ENCODE assay signal across 22 cellular contexts in the genomic region with DNA sequence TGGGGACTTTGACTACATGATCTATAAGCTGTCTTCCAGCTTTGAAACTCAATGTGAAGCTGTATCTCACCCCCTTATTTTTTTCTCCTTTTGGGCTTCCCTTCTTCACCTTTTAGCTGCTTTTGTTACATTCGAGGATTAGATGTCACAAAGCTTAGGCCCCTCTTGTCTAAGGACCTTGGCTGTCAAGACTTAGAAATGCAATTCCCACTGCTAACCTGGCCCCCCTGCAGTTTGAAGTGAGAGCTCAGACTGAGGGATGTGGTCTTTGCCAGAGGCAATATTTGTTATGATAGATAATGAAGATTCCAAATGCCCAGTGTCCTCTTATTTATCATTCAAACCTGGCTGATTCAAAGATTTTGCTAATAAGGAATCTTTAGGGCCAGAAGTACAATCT.
DNase-seq lines count a peak whose midpoint lies in the region; ATAC-seq and TF ChIP-seq lines count a peak whose summit lies in the region.
"Had no signal": no experiment of that assay in that cellular context is flagged by ENCODE, and none has a peak within 500 bp of the region (broad histone marks: within the 10 kb centered on the region; RNA-seq: fewer than 3 reads in every experiment).

No MANE protein-coding gene starts in this region.

- H3K4me3 ChIP-seq in GM23338 (no peak overlapping the region), endodermal cell (ENCODE audit: low read length) (no peak overlapping the region), sigmoid colon (no peak overlapping the region)
- H3K4me3 ChIP-seq: A549; BLaER1 treated with 17β-estradiol and CSF1 and Interleukin-3, amounts not matched to agents 10 nM and 100 nM; GM23248 had no signal

- TF ChIP-seq EP300 in sigmoid colon (IDR thresholded peaks at IDR 0.05) = no peak

- H3K9me3 Mint-ChIP-seq in GM23338 (no peaks in the 10 kb centered on the region), endodermal cell (peaks cover 18% of the 10 kb centered on the region), mesothelial cell of epicardium (no peaks in the 10 kb centered on the region)
- H3K9me3 Mint-ChIP-seq: CD4-positive, alpha-beta T cell had no signal

- no peak for TF ChIP-seq POLR2A in sigmoid colon (IDR thresholded peaks at IDR 0.05)

- H3K4me2 ChIP-seq in GM23338 = peak overlapping the region; percentile 64
- H3K4me2 ChIP-seq: A549; BLaER1 treated with 17β-estradiol and CSF1 and Interleukin-3, amounts not matched to agents 10 nM and 100 nM had no signal

- TF ChIP-seq CTCF in GM23338 (conservative IDR thresholded peaks at IDR 0.05; ENCODE audit: low read depth in 2 of 2) (no peak), endodermal cell (conservative IDR thresholded peaks at IDR 0.05) (no peak), mesothelial cell of epicardium (IDR thresholded peaks at IDR 0.05; ENCODE audit: unreplicated experiment) (no peak), sigmoid colon (IDR thresholded peaks at IDR 0.05) (no peak)

- DNase-seq in GM23338 (ENCODE audit: low spot score) (peak; percentile 38), endodermal cell (peak; percentile 70), mesothelial cell of epicardium (ENCODE audit: low spot score in 2 of 2, unreplicated experiment in 2 of 2) (no peak), sigmoid colon (no peak), medulla oblongata (ENCODE audit: extremely low spot score) (no peak)
- no peak for DNase-seq in activated CD4-positive, alpha-beta T cell treated with anti-CD3 and anti-CD28 coated beads for 4 hours
- DNase-seq: 8988T; ACHN; AML-193; BE2C; CD4-positive, alpha-beta T cell; CD8-positive, alpha-beta memory T cell; DMS 273 treated with DMSO at 0.1 percent for 48 hours; DMS79; EL; GF-D8; GM23248; H9 had no signal

- intact Hi-C loops in sigmoid colon (cut with DNase I) = no loop called here

- peaks cover 64% of the 10 kb centered on the region for H3K4me1 ChIP-seq in GM23338 (ENCODE audit: insufficient read depth)
- H3K4me1 ChIP-seq in endodermal cell (ENCODE audit: control insufficient read depth, insufficient read depth, low read length) = peaks cover 12% of the 10 kb centered on the region
- peaks cover 0 to 23% (median 17%) of the 10 kb centered on the region in 4 donors for H3K4me1 ChIP-seq in sigmoid colon
- H3K4me1 ChIP-seq: A549; BE2C; BLaER1 treated with 17β-estradiol and CSF1 and Interleukin-3, amounts not matched to agents 10 nM and 100 nM had no signal

- H3K27me3 ChIP-seq in GM23338 (ENCODE audit: insufficient read depth) (no peaks in the 10 kb centered on the region), endodermal cell (ENCODE audit: control insufficient read depth, insufficient read depth, low read length, poor library complexity, severe bottlenecking) (peaks cover 26% of the 10 kb centered on the region), sigmoid colon (no peaks in the 10 kb centered on the region)
- H3K27me3 ChIP-seq: BE2C; BLaER1 treated with 17β-estradiol and CSF1 and Interleukin-3, amounts not matched to agents 10 nM and 100 nM had no signal

- 17% methylated on average over 1 of the region's 1 CpG; no CpG with 5 or more reads in 1 of the 2 experiments for WGBS in endodermal cell (ENCODE audit: insufficient coverage in 1 of 2, insufficient read length in 1 of 2), 2 experiments
- 81 to 88% methylated on average over 1 of the region's 1 CpG for WGBS in sigmoid colon, 2 donors

- H3K4me1 Mint-ChIP-seq in GM23338 (peaks cover 69% of the 10 kb centered on the region), endodermal cell (peaks cover 49% of the 10 kb centered on the region), mesothelial cell of epicardium (peaks cover 69% of the 10 kb centered on the region)
- H3K4me1 Mint-ChIP-seq: CD14-positive monocyte; CD8-positive, alpha-beta memory T cell had no signal

- H3K9ac ChIP-seq in endodermal cell (ENCODE audit: extremely low read depth, low read length, poor library complexity, severe bottlenecking) = no peak overlapping the region
- H3K9ac ChIP-seq: BLaER1 treated with 17β-estradiol and CSF1 and Interleukin-3, amounts not matched to agents 10 nM and 100 nM; GM23248 had no signal

- H3K27ac ChIP-seq in GM23338 (ENCODE audit: low read depth) (no peak overlapping the region), endodermal cell (ENCODE audit: low read depth, low read length) (no peak overlapping the region), sigmoid colon (no peak overlapping the region)
- H3K27ac ChIP-seq: A549; BLaER1 treated with 17β-estradiol and CSF1 and Interleukin-3, amounts not matched to agents 10 nM and 100 nM; GM23248 had no signal

- peaks cover 17% of the 10 kb centered on the region for H3F3A ChIP-seq in GM23338 (replicated peaks; ENCODE audit: low read depth)

- no peak overlapping the region for H3K27ac Mint-ChIP-seq in GM23338
- no peak overlapping the region for H3K27ac Mint-ChIP-seq in endodermal cell
- peak overlapping the region; percentile 51 for H3K27ac Mint-ChIP-seq in mesothelial cell of epicardium
- H3K27ac Mint-ChIP-seq: CD14-positive monocyte; CD4-positive, alpha-beta T cell; CD8-positive, alpha-beta memory T cell had no signal

- ATAC-seq in GM23338 = peak; percentile 51
- ATAC-seq: A549, HCT116 had no signal

- no peaks in the 10 kb centered on the region; the same call in 1 of the 2 replicates for H3K9me2 ChIP-seq in GM23338 (ENCODE audit: insufficient read depth)

- H2AFZ ChIP-seq in GM23338 = no peak overlapping the region
- H2AFZ ChIP-seq: GM23248 had no signal

- no peaks in the 10 kb centered on the region for H3K79me2 ChIP-seq in GM23338 (replicated peaks; ENCODE audit: insufficient read depth)

- H3K36me3 Mint-ChIP-seq in GM23338 (ENCODE audit: low read depth) (no peaks in the 10 kb centered on the region), endodermal cell (ENCODE audit: low read depth) (peaks cover 8% of the 10 kb centered on the region), mesothelial cell of epicardium (peaks cover 10% of the 10 kb centered on the region)
- H3K36me3 Mint-ChIP-seq: CD14-positive monocyte; CD8-positive, alpha-beta memory T cell had no signal

- peaks cover 19% of the 10 kb centered on the region for H3K9me3 ChIP-seq in endodermal cell (ENCODE audit: control insufficient read depth, low read length)
- H3K9me3 ChIP-seq in sigmoid colon = no peaks in the 10 kb centered on the region
- H3K9me3 ChIP-seq: A549; BE2C; BLaER1 treated with 17β-estradiol and CSF1 and Interleukin-3, amounts not matched to agents 10 nM and 100 nM had no signal

- peaks cover 10% of the 10 kb centered on the region for H3K27me3 Mint-ChIP-seq in GM23338 (ENCODE audit: insufficient read depth, low read depth, poor library complexity)
- peaks cover 60% of the 10 kb centered on the region for H3K27me3 Mint-ChIP-seq in endodermal cell (ENCODE audit: insufficient read depth)
- H3K27me3 Mint-ChIP-seq in mesothelial cell of epicardium (ENCODE audit: low read depth) = no peaks in the 10 kb centered on the region

- H3K4me3 Mint-ChIP-seq in GM23338 (no peak overlapping the region), endodermal cell (no peak overlapping the region), mesothelial cell of epicardium (no peak overlapping the region)
- H3K4me3 Mint-ChIP-seq: CD14-positive monocyte; CD4-positive, alpha-beta T cell; CD8-positive, alpha-beta memory T cell had no signal

- no peaks in the 10 kb centered on the region for H4K20me1 ChIP-seq in GM23338 (replicated peaks; ENCODE audit: insufficient read depth)
- H4K20me1 ChIP-seq: BLaER1 treated with 17β-estradiol and CSF1 and Interleukin-3, amounts not matched to agents 10 nM and 100 nM had no signal

- H3K36me3 ChIP-seq in GM23338 (ENCODE audit: insufficient read depth) (no peaks in the 10 kb centered on the region), endodermal cell (ENCODE audit: control insufficient read depth, insufficient read depth, low read length) (no peaks in the 10 kb centered on the region), sigmoid colon (no peaks in the 10 kb centered on the region)
- H3K36me3 ChIP-seq: BE2C; BLaER1 treated with 17β-estradiol and CSF1 and Interleukin-3, amounts not matched to agents 10 nM and 100 nM had no signal

TF ChIP-seq in GM23338, 12 proteins besides CTCF, POLR2A, EP300 and RAD21 (continues in another document):
- TF ChIP-seq STAT1 (IDR thresholded peaks at IDR 0.05; ENCODE audit: unreplicated experiment) (no peak), ZNF331 (CRISPR knock-in tag; IDR thresholded peaks at IDR 0.05; ENCODE audit: low read depth) (no peak)

Comparison
In these comparisons a context has a peak if more than half of its experiments do, and no peak if none do; other contexts are left out.
1. DNase-seq: peak in GM23338 (single experiment) and endodermal cell (single experiment); none in mesothelial cell of epicardium (0 of 2), activated CD4-positive, alpha-beta T cell treated with anti-CD3 and anti-CD28 coated beads for 4 hours (0 of 2), sigmoid colon (single experiment) and medulla oblongata (single experiment).